17 cellular contexts compared by ENCODE assay signal in genomic region chr12:107368586-107368985, GRCh38.
A peak's percentile ranks its signal among the peaks of the same experiment; 100 is the strongest.
DNase-seq lines count a peak whose midpoint lies in the region; ATAC-seq and FAIRE-seq lines count a peak whose summit lies in the region.
"Had no signal": no experiment of that assay in that cellular context is flagged by ENCODE, and none has a peak within 500 bp of the region (broad histone marks: within the 10 kb centered on the region; RNA-seq: fewer than 3 reads in every experiment).

No MANE protein-coding gene starts in this region.

- H3K27ac Mint-ChIP-seq in activated CD4-positive, alpha-beta memory T cell treated with anti-CD3 and anti-CD28 coated beads for 36 hours: peak overlapping the region; percentile 94
- H3K27ac Mint-ChIP-seq in stimulated activated effector memory CD8-positive, alpha-beta T cell treated with anti-CD3 and anti-CD28 coated beads, Interleukin-12 subunit alpha, Interleukin-12 subunit beta, amount 100 ng/mL, for 72 hours: peak overlapping the region; percentile 43
- H3K27ac Mint-ChIP-seq: dendritic cell treated with granulocyte-macrophage colony-stimulating factor and Interleukin-4, amounts not matched to agents 40 ng/mL and 50 ng/mL, for 4 days; nephron had no signal

- CTCF ChIA-PET in activated CD4-positive, alpha-beta memory T cell treated with anti-CD3 and anti-CD28 coated beads for 36 hours (lab: Charles Lee): interaction anchor here (4.9 kb wide), 1 partner anchor 48 kb away, joined by 28 read pairs; no protein-coding TSS in a partner anchor

- intact Hi-C loops in activated CD4-positive, alpha-beta memory T cell treated with anti-CD3 and anti-CD28 coated beads for 36 hours (cut with micrococcal nuclease): loop anchor here (1.0 to 2.0 kb wide), 5 partner anchors 12 to 276 kb away; partner anchors contain the start of gene CRY1

- no peak for FAIRE-seq in HTR-8/SVneo (lab: Jason Lieb, UNC)

- H3K4me3 Mint-ChIP-seq in activated CD4-positive, alpha-beta memory T cell treated with anti-CD3 and anti-CD28 coated beads for 36 hours: peak overlapping the region; percentile 72
- peak overlapping the region; percentile 70 for H3K4me3 Mint-ChIP-seq in stimulated activated effector memory CD8-positive, alpha-beta T cell treated with anti-CD3 and anti-CD28 coated beads, Interleukin-12 subunit alpha, Interleukin-12 subunit beta, amount 100 ng/mL, for 72 hours
- H3K4me3 Mint-ChIP-seq: dendritic cell treated with granulocyte-macrophage colony-stimulating factor and Interleukin-4, amounts not matched to agents 40 ng/mL and 50 ng/mL, for 4 days; nephron had no signal

- POLR2A ChIA-PET in activated CD4-positive, alpha-beta memory T cell treated with anti-CD3 and anti-CD28 coated beads for 36 hours (lab: Charles Lee): interaction anchor here (1.5 to 1.9 kb wide), 2 partner anchors 39 to 48 kb away, joined by 4 to 9 read pairs; no protein-coding TSS in a partner anchor

- H3K27me3 Mint-ChIP-seq in activated CD4-positive, alpha-beta memory T cell treated with anti-CD3 and anti-CD28 coated beads for 36 hours: no peaks in the 10 kb centered on the region
- H3K27me3 Mint-ChIP-seq: dendritic cell treated with granulocyte-macrophage colony-stimulating factor and Interleukin-4, amounts not matched to agents 40 ng/mL and 50 ng/mL, for 4 days had no signal

- H3K36me3 Mint-ChIP-seq in activated CD4-positive, alpha-beta memory T cell treated with anti-CD3 and anti-CD28 coated beads for 36 hours: no peaks in the 10 kb centered on the region
- no peaks in the 10 kb centered on the region for H3K36me3 Mint-ChIP-seq in stimulated activated effector memory CD8-positive, alpha-beta T cell treated with anti-CD3 and anti-CD28 coated beads, Interleukin-12 subunit alpha, Interleukin-12 subunit beta, amount 100 ng/mL, for 72 hours

- peak; percentile 76 for ATAC-seq in stimulated activated effector memory CD8-positive, alpha-beta T cell treated with anti-CD3 and anti-CD28 coated beads, Interleukin-12 subunit alpha, Interleukin-12 subunit beta, amount 100 ng/mL, for 72 hours
- ATAC-seq: PC-3 had no signal

- peak; percentile 22 to 42 for DNase-seq in activated CD4-positive, alpha-beta T cell treated with anti-CD3 and anti-CD28 coated beads for 4 hours
- DNase-seq in activated CD4-positive, alpha-beta T cell treated with anti-CD3 and anti-CD28 coated beads for 1 hour: no peak
- DNase-seq in activated CD4-positive, alpha-beta memory T cell treated with anti-CD3 and anti-CD28 coated beads for 36 hours: peak; percentile 75
- DNase-seq in activated naive CD8-positive, alpha-beta T cell treated with anti-CD3 and anti-CD28 coated beads, Interleukin-2, amount 50 U/mL, for 16 hours (ENCODE audit: low read depth, low spot score): peak; percentile 25
- DNase-seq in stimulated activated effector memory CD8-positive, alpha-beta T cell treated with anti-CD3 and anti-CD28 coated beads, Interleukin-12 subunit alpha, Interleukin-12 subunit beta, amount 100 ng/mL, for 72 hours (ENCODE audit: low spot score in 2 of 2): peak in 1 of 2 donors; percentile 68
- DNase-seq in HTR-8/SVneo (ENCODE audit: insufficient read length, low spot score) (no peak), kidney tubule cell (ENCODE audit: low spot score) (no peak), SIG-M5 (lab: John Stamatoyannopoulos, UW) (no peak)
- DNase-seq: 8988T, DND-41, glutamatergic neuron, mammary epithelial cell, NCI-H187, NCI-H510A treated with DMSO at 0.1 percent for 48 hours, PC-3 had no signal

- H3K4me1 Mint-ChIP-seq in activated CD4-positive, alpha-beta memory T cell treated with anti-CD3 and anti-CD28 coated beads for 36 hours (ENCODE audit: low read depth): peaks cover 65% of the 10 kb centered on the region
- H3K4me1 Mint-ChIP-seq in stimulated activated effector memory CD8-positive, alpha-beta T cell treated with anti-CD3 and anti-CD28 coated beads, Interleukin-12 subunit alpha, Interleukin-12 subunit beta, amount 100 ng/mL, for 72 hours: peaks cover 50% of the 10 kb centered on the region
- H3K4me1 Mint-ChIP-seq: nephron had no signal

- H3K9me3 Mint-ChIP-seq in activated CD4-positive, alpha-beta memory T cell treated with anti-CD3 and anti-CD28 coated beads for 36 hours: no peaks in the 10 kb centered on the region
- no peaks in the 10 kb centered on the region for H3K9me3 Mint-ChIP-seq in stimulated activated effector memory CD8-positive, alpha-beta T cell treated with anti-CD3 and anti-CD28 coated beads, Interleukin-12 subunit alpha, Interleukin-12 subunit beta, amount 100 ng/mL, for 72 hours
- H3K9me3 Mint-ChIP-seq: dendritic cell treated with granulocyte-macrophage colony-stimulating factor and Interleukin-4, amounts not matched to agents 40 ng/mL and 50 ng/mL, for 4 days; nephron had no signal

Comparison
In these comparisons a context has a peak if more than half of its experiments do, and no peak if none do; other contexts are left out.
1. DNase-seq: peak in activated CD4-positive, alpha-beta T cell treated with anti-CD3 and anti-CD28 coated beads for 4 hours (2 of 2), activated CD4-positive, alpha-beta memory T cell treated with anti-CD3 and anti-CD28 coated beads for 36 hours (single experiment) and activated naive CD8-positive, alpha-beta T cell treated with anti-CD3 and anti-CD28 coated beads, Interleukin-2, amount 50 U/mL, for 16 hours (single experiment); none in activated CD4-positive, alpha-beta T cell treated with anti-CD3 and anti-CD28 coated beads for 1 hour (single experiment), HTR-8/SVneo (single experiment), kidney tubule cell (single experiment) and SIG-M5 (single experiment).